Comparison of ENCODE assay signal across 18 cellular contexts in the genomic region with DNA sequence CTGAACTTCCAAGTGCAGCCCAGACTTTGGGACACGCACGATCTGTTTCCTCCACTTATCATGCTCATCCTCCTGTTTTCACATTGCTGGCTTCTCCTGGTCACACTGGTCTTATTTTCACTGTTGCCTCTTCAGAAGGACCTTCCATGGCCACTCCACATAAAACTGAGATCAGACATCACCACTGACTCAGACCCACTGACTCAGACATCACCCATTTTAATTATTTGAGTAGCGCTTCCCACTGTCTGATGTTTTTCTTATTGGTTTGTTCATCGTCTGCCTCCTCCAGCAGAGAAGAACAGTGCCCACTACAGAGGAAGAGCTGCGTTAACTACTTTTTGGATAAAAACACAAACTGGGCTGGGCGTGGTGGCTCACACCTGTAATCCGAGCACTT.
DNase-seq lines count a peak whose midpoint lies in the region; TF ChIP-seq lines count a peak whose summit lies in the region.
"Had no signal": no experiment of that assay in that cellular context is flagged by ENCODE, and none has a peak within 500 bp of the region (broad histone marks: within the 10 kb centered on the region; RNA-seq: fewer than 3 reads in every experiment).

No MANE protein-coding gene starts in this region.

- TF ChIP-seq CTCF in mammary epithelial cell (conservative IDR thresholded peaks at IDR 0.05 in 1 of 2, IDR thresholded peaks at IDR 0.05 in 1 of 2; ENCODE audit: extremely low read depth in 1 of 2, insufficient read depth in 1 of 2, low read depth in 1 of 2, low read length in 2 of 2): no peak
- no peak for TF ChIP-seq CTCF in type B pancreatic cell (conservative IDR thresholded peaks at IDR 0.05)

- H3K36me3 Mint-ChIP-seq in type B pancreatic cell: peaks cover 8% of the 10 kb centered on the region

- H3K36me3 ChIP-seq in MG63 (no peaks in the 10 kb centered on the region), mammary epithelial cell (ENCODE audit: insufficient read depth, low read length) (no peaks in the 10 kb centered on the region)
- H3K36me3 ChIP-seq: tibial artery had no signal

- 58% methylated on average over 7 of the region's 7 CpGs for WGBS in mammary epithelial cell (ENCODE audit: low coverage, missing lambda C conversion rate)

- H3K9me3 Mint-ChIP-seq in type B pancreatic cell: peaks cover 5% of the 10 kb centered on the region

- CTCF ChIA-PET in mammary epithelial cell (lab: Charles Lee; ENCODE audit: low non-redundant PET): no interaction called here

- no peaks in the 10 kb centered on the region for H3K27me3 ChIP-seq in MG63
- no peaks in the 10 kb centered on the region for H3K27me3 ChIP-seq in mammary epithelial cell (ENCODE audit: insufficient read depth, low read length)

- no peaks in the 10 kb centered on the region for H3K27me3 Mint-ChIP-seq in type B pancreatic cell

- intact Hi-C loops in mammary epithelial cell (cut with micrococcal nuclease): no loop called here

- dilution Hi-C loops in mammary epithelial cell (cut with HindIII; ENCODE audit: low sequenced_read_pairs): no loop called here

- H3K4me3 ChIP-seq in MG63 (no peak overlapping the region), mammary epithelial cell (replicated peaks in 1 of 3; ENCODE audit: insufficient read depth in 1 of 3, low read depth in 2 of 3, low read length in 3 of 3) (no peak overlapping the region)
- H3K4me3 ChIP-seq: tibial artery had no signal

- H3K79me2 ChIP-seq in mammary epithelial cell (ENCODE audit: insufficient read depth, low read length): no peaks in the 10 kb centered on the region

- DNase-seq in Daoy (ENCODE audit: low read depth) (peak; percentile 89), MG63 (peak; percentile 17), mammary epithelial cell (peak; percentile 74), non-pigmented ciliary epithelial cell (ENCODE audit: low read depth) (peak; percentile 45), NCI-H526 (lab: John Stamatoyannopoulos, UW) (no peak), type B pancreatic cell (ENCODE audit: extremely low spot score, unreplicated experiment) (no peak)
- DNase-seq in activated CD4-positive, alpha-beta T cell treated with anti-CD3 and anti-CD28 coated beads, Interleukin-2, amount 50 U/mL, for 4 hours: no peak
- no peak for DNase-seq in effector CD4-positive, alpha-beta T cell
- DNase-seq: activated CD4-positive, CD25-positive, alpha-beta regulatory T cell; activated naive CD4-positive, alpha-beta T cell treated with Interleukin-2 at 50 U/mL for 16 hours; caudate nucleus; DMS79; head of caudate nucleus; KG1; NCI-H1436; NCI-H446 treated with DMSO at 0.1 percent for 48 hours; tibial artery had no signal

- no peak overlapping the region for H3K4me3 Mint-ChIP-seq in type B pancreatic cell

- peaks cover 4% of the 10 kb centered on the region for H3K4me1 Mint-ChIP-seq in type B pancreatic cell (ENCODE audit: unreplicated experiment)

- H3K4me1 ChIP-seq in mammary epithelial cell (ENCODE audit: insufficient read depth, low read length): peaks cover 26% of the 10 kb centered on the region
- H3K4me1 ChIP-seq: tibial artery had no signal

- H2AFZ ChIP-seq in mammary epithelial cell (ENCODE audit: low read depth, low read length): no peak overlapping the region

- H3K9me3 ChIP-seq in MG63 (no peaks in the 10 kb centered on the region), mammary epithelial cell (replicated peaks; ENCODE audit: insufficient read depth, low read length) (no peaks in the 10 kb centered on the region)
- H3K9me3 ChIP-seq: tibial artery had no signal

- in situ Hi-C loops in mammary epithelial cell (cut with MboI; ENCODE audit: low sequenced_read_pairs in 2 of 2): no loop called here

- H3K27ac Mint-ChIP-seq in type B pancreatic cell: no peak overlapping the region

- no peak overlapping the region for H3K27ac ChIP-seq in mammary epithelial cell (ENCODE audit: insufficient read depth, low read depth, low read length)
- H3K27ac ChIP-seq: C4-2B, tibial artery had no signal

- no peaks in the 10 kb centered on the region for H4K20me1 ChIP-seq in mammary epithelial cell (ENCODE audit: insufficient read depth, low read length)

- no TSS peak for BruUV-seq in mammary epithelial cell (replicated peaks; lab: Mats Ljungman, UMichigan)

- H3K4me2 ChIP-seq in mammary epithelial cell (ENCODE audit: insufficient read depth, low read depth, low read length): no peak overlapping the region

- H3K9ac ChIP-seq in mammary epithelial cell (ENCODE audit: insufficient read depth, low read length): no peak overlapping the region

Comparison
In these comparisons a context has a peak if more than half of its experiments do, and no peak if none do; other contexts are left out.
1. DNase-seq: peak in Daoy (single experiment), MG63 (single experiment), mammary epithelial cell (single experiment) and non-pigmented ciliary epithelial cell (single experiment); none in activated CD4-positive, alpha-beta T cell treated with anti-CD3 and anti-CD28 coated beads, Interleukin-2, amount 50 U/mL, for 4 hours (0 of 2), effector CD4-positive, alpha-beta T cell (single experiment), NCI-H526 (0 of 2) and type B pancreatic cell (single experiment).